Comparison of ENCODE assay signal across 8 cellular contexts in the genomic region with DNA sequence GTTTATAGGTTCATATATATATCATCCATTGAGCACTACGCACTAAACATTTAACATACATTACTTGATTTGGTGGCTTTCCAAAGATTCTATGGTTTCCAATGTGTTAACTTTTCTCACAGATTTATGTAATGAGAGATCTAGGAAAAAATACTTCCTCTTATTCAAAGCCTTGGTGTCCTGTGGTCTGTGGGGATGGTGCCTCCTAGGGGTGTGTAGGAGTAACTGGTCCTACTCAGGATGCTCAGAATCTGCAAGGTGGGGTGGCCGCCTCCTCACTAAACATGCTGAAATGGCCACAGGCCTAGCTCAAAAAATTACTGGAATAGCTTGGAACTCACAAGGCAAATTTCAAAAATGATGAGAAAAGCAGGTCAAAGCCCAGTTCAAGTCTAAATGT. TPM values are rescaled to one million over a fixed set of nuclear protein-coding genes. Genes with fewer than 3 reads are reported as not detected.
DNase-seq lines count a peak whose midpoint lies in the region; ATAC-seq and TF ChIP-seq lines count a peak whose summit lies in the region.

No MANE protein-coding gene starts in this region.

- H3K4me3 ChIP-seq in dorsolateral prefrontal cortex = no peak overlapping the region

- peak; percentile 26 to 75 (median 58) for TF ChIP-seq CTCF in dorsolateral prefrontal cortex (IDR thresholded peaks at IDR 0.05 in 54 of 56, conservative IDR thresholded peaks at IDR 0.05 in 2 of 56; ENCODE audit: low read depth in 1 of 56, partially characterized antibody in 56 of 56)

- H3K27me3 Mint-ChIP-seq in activated naive CD4-positive, alpha-beta T cell treated with anti-CD3 and anti-CD28 coated beads for 36 hours (ENCODE audit: low read depth) = peaks cover 1% of the 10 kb centered on the region

- no peaks in the 10 kb centered on the region for H3K36me3 Mint-ChIP-seq in activated naive CD4-positive, alpha-beta T cell treated with anti-CD3 and anti-CD28 coated beads for 36 hours (ENCODE audit: low read depth)

- no peak overlapping the region for H3K27ac ChIP-seq in dorsolateral prefrontal cortex

- CTCF ChIA-PET in activated naive CD4-positive, alpha-beta T cell treated with anti-CD3 and anti-CD28 coated beads for 36 hours (lab: Charles Lee) = interaction anchor here (0.6 to 2.4 kb wide), 8 partner anchors 9 to 89 kb away, joined by 3 to 12 read pairs (median 6); no protein-coding TSS in a partner anchor

- H3K9me3 Mint-ChIP-seq in activated naive CD4-positive, alpha-beta T cell treated with anti-CD3 and anti-CD28 coated beads for 36 hours = no peaks in the 10 kb centered on the region

- peak; percentile 58 for DNase-seq in activated naive CD4-positive, alpha-beta T cell treated with anti-CD3 and anti-CD28 coated beads for 36 hours
- DNase-seq in activated naive CD4-positive, alpha-beta T cell treated with anti-CD3 and anti-CD28 coated beads, Interleukin-2, amount 50 U/mL, for 16 hours = no peak
- DNase-seq in NCI-H526 treated with DMSO at 0.1 percent for 48 hours (lab: John Stamatoyannopoulos, UW) (peak; percentile 3), dorsolateral prefrontal cortex (peak in 8 of 10 donors; percentile 20 to 59 (median 42)), posterior cingulate gyrus (peak in 6 of 10 donors; percentile 42 to 89 (median 62)), T-helper 1 cell (no peak), NCI-H1436 treated with DMSO at 0.1 percent for 48 hours (lab: John Stamatoyannopoulos, UW) (no peak)

- no peak overlapping the region for H3K4me3 Mint-ChIP-seq in activated naive CD4-positive, alpha-beta T cell treated with anti-CD3 and anti-CD28 coated beads for 36 hours

- peaks cover 28% of the 10 kb centered on the region for H3K4me1 Mint-ChIP-seq in activated naive CD4-positive, alpha-beta T cell treated with anti-CD3 and anti-CD28 coated beads for 36 hours (ENCODE audit: low read depth)

- intact Hi-C loops in activated naive CD4-positive, alpha-beta T cell treated with anti-CD3 and anti-CD28 coated beads for 36 hours (cut with micrococcal nuclease) = loop anchor here (1.0 to 2.0 kb wide), 2 partner anchors 65 to 89 kb away; no protein-coding TSS in a partner anchor
- intact Hi-C loops in dorsolateral prefrontal cortex (cut with DNase I) = loop anchor here in 1 of 2 donors (5.0 kb wide), 2 partner anchors 51 to 66 kb away; a partner anchor contains a TSS
- intact Hi-C loops in posterior cingulate gyrus (cut with DNase I) = no loop called here

- no peaks in the 10 kb centered on the region for H3K27me3 ChIP-seq in dorsolateral prefrontal cortex

- H3K27ac Mint-ChIP-seq in activated naive CD4-positive, alpha-beta T cell treated with anti-CD3 and anti-CD28 coated beads for 36 hours = no peak overlapping the region

- ATAC-seq in GM21786 (IDR thresholded peaks at IDR 0.05; ENCODE audit: unreplicated experiment) = no peak

RNA-seq across cellular contexts. Expression of a gene that starts 11.6 kb away (rescaled TPM):
- total RNA-seq in activated naive CD4-positive, alpha-beta T cell treated with anti-CD3 and anti-CD28 coated beads for 36 hours = under 1 TPM; 0.35 to 0.43 TPM
- total RNA-seq in dorsolateral prefrontal cortex = 1 to 10 TPM in 74 of 120 experiments, under 1 TPM in 46; 0.14 to 6.3 (median 1.2) TPM

RNA-seq across cellular contexts. Expression of a gene that starts 48.7 kb away (rescaled TPM):
- 10 to 100 TPM; 13.0 to 13.6 TPM for total RNA-seq in activated naive CD4-positive, alpha-beta T cell treated with anti-CD3 and anti-CD28 coated beads for 36 hours
- 1,000 to 10,000 TPM in 1 of 120 experiments, 100 to 1,000 TPM in 119; 391 to 1,107 (median 596) TPM for total RNA-seq in dorsolateral prefrontal cortex

Comparison
In these comparisons a context has a peak if more than half of its experiments do, and no peak if none do; other contexts are left out.
1. DNase-seq: peak in activated naive CD4-positive, alpha-beta T cell treated with anti-CD3 and anti-CD28 coated beads for 36 hours (single experiment), NCI-H526 treated with DMSO at 0.1 percent for 48 hours (single experiment), dorsolateral prefrontal cortex (8 of 10) and posterior cingulate gyrus (6 of 10); none in activated naive CD4-positive, alpha-beta T cell treated with anti-CD3 and anti-CD28 coated beads, Interleukin-2, amount 50 U/mL, for 16 hours (single experiment), T-helper 1 cell (0 of 5) and NCI-H1436 treated with DMSO at 0.1 percent for 48 hours (single experiment).
2. RNA of a gene that starts 48.7 kb away (total RNA-seq): 391 to 1,107 TPM in dorsolateral prefrontal cortex; 13.0 to 13.6 TPM in activated naive CD4-positive, alpha-beta T cell treated with anti-CD3 and anti-CD28 coated beads for 36 hours; every median in the first group is over 10 times any median in the second.